Comparison of ENCODE assay signal across 17 cellular contexts in genomic region chr3:30440880-30441279, GRCh38.
DNase-seq lines count a peak whose midpoint lies in the region; ATAC-seq, FAIRE-seq and TF ChIP-seq lines count a peak whose summit lies in the region.
"Had no signal": no experiment of that assay in that cellular context is flagged by ENCODE, and none has a peak within 500 bp of the region (broad histone marks: within the 10 kb centered on the region; RNA-seq: fewer than 3 reads in every experiment).

No MANE protein-coding gene starts in this region.

- TF ChIP-seq POLR2A in A549 (IDR thresholded peaks at IDR 0.05; ENCODE audit: low read length) = no peak
- TF ChIP-seq POLR2A in GM12892 (IDR thresholded peaks at IDR 0.05; ENCODE audit: low read depth, low read length) = no peak

- no peaks in the 10 kb centered on the region for H3K36me3 ChIP-seq in rectal smooth muscle tissue (ENCODE audit: control insufficient read depth, insufficient read depth, low read length)
- H3K36me3 ChIP-seq in CD8-positive, alpha-beta memory T cell (ENCODE audit: insufficient read depth, low read length) = no peaks in the 10 kb centered on the region
- H3K36me3 ChIP-seq: adrenal gland had no signal

- H3K4me1 Mint-ChIP-seq in CD8-positive, alpha-beta memory T cell = peaks cover 6 to 11% (median 8%) of the 10 kb centered on the region in 3 donors
- peaks cover 18% of the 10 kb centered on the region for H3K4me1 Mint-ChIP-seq in CD4-positive, alpha-beta T cell (ENCODE audit: low read depth)

- peak overlapping the region; percentile 43 for H3K4me2 ChIP-seq in A549

- H3K4me3 ChIP-seq in A549 (no peak overlapping the region), choroid plexus epithelial cell (ENCODE audit: low read depth, low read length) (no peak overlapping the region), rectal smooth muscle tissue (ENCODE audit: low read length) (no peak overlapping the region)
- no peak overlapping the region for H3K4me3 ChIP-seq in CD8-positive, alpha-beta memory T cell (ENCODE audit: low read length)
- H3K4me3 ChIP-seq: adrenal gland, lung, skin epidermis had no signal

- no peak overlapping the region for H3K4me3 Mint-ChIP-seq in CD8-positive, alpha-beta memory T cell
- H3K4me3 Mint-ChIP-seq in CD4-positive, alpha-beta T cell = no peak overlapping the region

- peak overlapping the region in 1 of 8 donors; percentile 29 for H3K27ac Mint-ChIP-seq in CD8-positive, alpha-beta memory T cell
- H3K27ac Mint-ChIP-seq in CD4-positive, alpha-beta T cell = no peak overlapping the region

- TF ChIP-seq EP300 in A549 (IDR thresholded peaks at IDR 0.05) = no peak

- no peaks in the 10 kb centered on the region for H3K9me3 Mint-ChIP-seq in CD8-positive, alpha-beta memory T cell
- peaks cover 3% of the 10 kb centered on the region for H3K9me3 Mint-ChIP-seq in CD4-positive, alpha-beta T cell

- POLR2A ChIA-PET in A549 (lab: Yijun Ruan, JAX) = no interaction called here
- POLR2A ChIA-PET in CD8-positive, alpha-beta memory T cell (lab: Charles Lee) = no interaction called here
- POLR2A ChIA-PET in CD4-positive, alpha-beta T cell (lab: Charles Lee) = no interaction called here

- no peak for TF ChIP-seq RAD21 in A549 (conservative IDR thresholded peaks at IDR 0.05 in 1 of 2, IDR thresholded peaks at IDR 0.05 in 1 of 2)

- H3K9ac ChIP-seq in rectal smooth muscle tissue (ENCODE audit: low read length) = no peak overlapping the region

- FAIRE-seq in A549 (lab: Jason Lieb, UNC) (no peak), GM12892 (lab: Jason Lieb, UNC) (no peak)
- FAIRE-seq: D721Med had no signal

- intact Hi-C loops in CD4-positive, alpha-beta T cell (cut with DNase I, micrococcal nuclease) = no loop called here

- no peaks in the 10 kb centered on the region for H3K36me3 Mint-ChIP-seq in CD8-positive, alpha-beta memory T cell
- H3K36me3 Mint-ChIP-seq in CD4-positive, alpha-beta T cell (ENCODE audit: low read depth) = no peaks in the 10 kb centered on the region

- H3K27me3 ChIP-seq in rectal smooth muscle tissue (ENCODE audit: control insufficient read depth, insufficient read depth, low read length) = no peaks in the 10 kb centered on the region
- H3K27me3 ChIP-seq in CD8-positive, alpha-beta memory T cell (ENCODE audit: insufficient read depth, low read length, poor library complexity, severe bottlenecking) = no peaks in the 10 kb centered on the region
- H3K27me3 ChIP-seq in CD4-positive, alpha-beta T cell (ENCODE audit: control insufficient read depth, insufficient read depth, low read length) = no peaks in the 10 kb centered on the region
- H3K27me3 ChIP-seq: adrenal gland had no signal

- H3K27me3 Mint-ChIP-seq in CD8-positive, alpha-beta memory T cell = no peaks in the 10 kb centered on the region
- no peaks in the 10 kb centered on the region for H3K27me3 Mint-ChIP-seq in CD4-positive, alpha-beta T cell

- CTCF ChIA-PET in A549 (lab: Yijun Ruan, JAX) = interaction anchor here (1.2 to 1.4 kb wide), 2 partner anchors 11 to 399 kb away, joined by 3 to 4 read pairs; no protein-coding TSS in a partner anchor
- CTCF ChIA-PET in CD8-positive, alpha-beta memory T cell (lab: Charles Lee) = no interaction called here
- CTCF ChIA-PET in CD4-positive, alpha-beta T cell (lab: Charles Lee) = no interaction called here

- H3K4me1 ChIP-seq in A549 (peaks cover 23% of the 10 kb centered on the region), rectal smooth muscle tissue (ENCODE audit: control insufficient read depth, insufficient read depth, low read length) (peaks cover 46% of the 10 kb centered on the region)
- H3K4me1 ChIP-seq in CD8-positive, alpha-beta memory T cell (ENCODE audit: insufficient read depth, low read length) = peaks cover 6% of the 10 kb centered on the region

- ATAC-seq in A549 (peak in 1 of 2 experiments; percentile 37; a peak in 3 of 6 replicates), left lobe of liver (peak; percentile 80), GM21723 (IDR thresholded peaks at IDR 0.05; ENCODE audit: unreplicated experiment) (no peak)
- no peak for ATAC-seq in CD4-positive, alpha-beta T cell (ENCODE audit: poor library complexity)

- H3K27ac ChIP-seq in A549 (peak overlapping the region; percentile 31 to 67), rectal smooth muscle tissue (ENCODE audit: low read depth, low read length) (peak overlapping the region; percentile 92)
- no peak overlapping the region for H3K27ac ChIP-seq in CD8-positive, alpha-beta memory T cell (ENCODE audit: low read depth, low read length)
- no peak overlapping the region for H3K27ac ChIP-seq in CD4-positive, alpha-beta T cell (ENCODE audit: low read depth, low read length)
- H3K27ac ChIP-seq: skin epidermis had no signal

- peaks cover 6% of the 10 kb centered on the region; the same call in 1 of the 3 replicates for H3K9me3 ChIP-seq in A549
- no peaks in the 10 kb centered on the region for H3K9me3 ChIP-seq in CD8-positive, alpha-beta memory T cell (ENCODE audit: low read length)
- no peaks in the 10 kb centered on the region for H3K9me3 ChIP-seq in CD4-positive, alpha-beta T cell (ENCODE audit: control insufficient read depth, low read length)
- H3K9me3 ChIP-seq: adrenal gland had no signal

- WGBS in A549 (ENCODE audit: missing lambda C conversion rate) = 64% methylated on average over 3 of the region's 3 CpGs

- TF ChIP-seq CTCF in A549 (IDR thresholded peaks at IDR 0.05) (no peak), choroid plexus epithelial cell (conservative IDR thresholded peaks at IDR 0.05; ENCODE audit: low read depth, low read length) (no peak)
- no peak for TF ChIP-seq CTCF in CD4-positive, alpha-beta T cell (IDR thresholded peaks at IDR 0.05)

- DNase-seq in A549 (ENCODE audit: low read depth in 1 of 2, low spot score in 1 of 2) (no peak), choroid plexus epithelial cell (ENCODE audit: low read depth) (peak; percentile 87), left lobe of liver (ENCODE audit: low spot score) (no peak), GM12892 (ENCODE audit: insufficient read length) (no peak)
- no peak for DNase-seq in CD8-positive, alpha-beta memory T cell
- DNase-seq in CD4-positive, alpha-beta T cell = no peak
- DNase-seq: activated CD4-positive, alpha-beta T cell treated with anti-CD3 and anti-CD28 coated beads for 4 hours; activated T-cell treated with anti-CD3 and anti-CD28 coated beads, Interleukin-2, amount 50 U/mL, for 48 hours; NCI-H526 treated with DMSO at 0.1 percent for 48 hours; RPMI8226; T-helper 2 cell had no signal

TF ChIP-seq in A549, 52 proteins besides CTCF, POLR2A, EP300 and RAD21:
- no peak for TF ChIP-seq FOXS1 (CRISPR knock-in tag; IDR thresholded peaks at IDR 0.05)
- no peak for TF ChIP-seq EHF (CRISPR knock-in tag; IDR thresholded peaks at IDR 0.05)
- no peak for TF ChIP-seq HOXA7 (CRISPR knock-in tag; IDR thresholded peaks at IDR 0.05)
- TF ChIP-seq CHD4 (IDR thresholded peaks at IDR 0.05; ENCODE audit: borderline replicate concordance) = no peak
- TF ChIP-seq ESRRA (IDR thresholded peaks at IDR 0.05; ENCODE audit: borderline replicate concordance, low read length) = no peak
- no peak for TF ChIP-seq FOSL2 (IDR thresholded peaks at IDR 0.05)
- no peak for TF ChIP-seq FOSL2 (CRISPR knock-in tag; IDR thresholded peaks at IDR 0.05)

Comparison
In these comparisons a context has a peak if more than half of its experiments do, and no peak if none do; other contexts are left out.
1. H3K27ac ChIP-seq: peak in A549 (2 of 2) and rectal smooth muscle tissue (single experiment); none in CD8-positive, alpha-beta memory T cell (single experiment) and CD4-positive, alpha-beta T cell (single experiment).